9 cellular contexts compared by ENCODE assay signal in genomic region chr21:31678478-31678877, GRCh38.
"Had no signal": no experiment of that assay in that cellular context is flagged by ENCODE, and none has a peak within 500 bp of the region (broad histone marks: within the 10 kb centered on the region; RNA-seq: fewer than 3 reads in every experiment).

No MANE protein-coding gene starts in this region.

- ATAC-seq: GM23338, HCT116 had no signal

- H3K9ac ChIP-seq: KMS-11 had no signal

- H3K4me3 ChIP-seq: GM23338, HAP-1 had no signal

- H3K4me1 ChIP-seq: HAP-1 had no signal

- H3K9me3 ChIP-seq: HAP-1 had no signal

- H3K4me2 ChIP-seq: GM23338, KMS-11 had no signal

- H3K27ac ChIP-seq: HL-60, KMS-11 had no signal

- H2AFZ ChIP-seq: GM23338 had no signal

- DNase-seq: H7, HFFc6, IMR-90, KBM-7 had no signal
